In genomic region chr19:38266070-38266469, GRCh38 we compare ENCODE assay signal across 10 cellular contexts. TPM values are rescaled to one million over a fixed set of nuclear protein-coding genes. Genes with fewer than 3 reads are reported as not detected.
DNase-seq lines count a peak whose midpoint lies in the region; ATAC-seq and TF ChIP-seq lines count a peak whose summit lies in the region.
"Had no signal": no experiment of that assay in that cellular context is flagged by ENCODE, and none has a peak within 500 bp of the region (broad histone marks: within the 10 kb centered on the region; RNA-seq: fewer than 3 reads in every experiment).

No MANE protein-coding gene starts in this region.

- peak overlapping the region; percentile 99 for H3K4me2 ChIP-seq in GM23338
- H3K4me2 ChIP-seq in trophoblast cell (ENCODE audit: low read length): peak overlapping the region; percentile 77

- H3K9ac ChIP-seq in endocrine pancreas (ENCODE audit: control insufficient read depth, insufficient read depth, low read length): peak overlapping the region; percentile 80
- H3K9ac ChIP-seq in trophoblast cell (ENCODE audit: low read length): no peak overlapping the region

- H3K9me2 ChIP-seq in GM23338 (ENCODE audit: insufficient read depth): no peaks in the 10 kb centered on the region

- TF ChIP-seq CTCF in GM23338 (conservative IDR thresholded peaks at IDR 0.05; ENCODE audit: low read depth in 2 of 2): no peak
- TF ChIP-seq CTCF in foreskin fibroblast (IDR thresholded peaks at IDR 0.05; ENCODE audit: low read depth, low read length): no peak

- H3K27ac Mint-ChIP-seq in GM23338: peak overlapping the region; percentile 96

- H3K4me3 Mint-ChIP-seq in GM23338: peak overlapping the region; percentile 95

- no peaks in the 10 kb centered on the region for H3K9me3 Mint-ChIP-seq in GM23338

- peak overlapping the region; percentile 10 for H2BK12ac ChIP-seq in trophoblast cell (ENCODE audit: low read length)

- ATAC-seq in GM23338: no peak

- peaks cover 5% of the 10 kb centered on the region; the same call in 2 of the 3 replicates for H3K36me3 Mint-ChIP-seq in GM23338 (ENCODE audit: low read depth)

- peaks cover 56% of the 10 kb centered on the region for H3K4me1 Mint-ChIP-seq in GM23338

- peaks cover 38% of the 10 kb centered on the region for H4K20me1 ChIP-seq in GM23338 (replicated peaks; ENCODE audit: insufficient read depth)

- no peak overlapping the region for H2BK5ac ChIP-seq in trophoblast cell (ENCODE audit: low read depth, low read length, poor library complexity)

- peaks cover 29% of the 10 kb centered on the region for H3K79me1 ChIP-seq in trophoblast cell (ENCODE audit: low read length)

- peak overlapping the region; percentile 33 for H4K8ac ChIP-seq in trophoblast cell (ENCODE audit: low read depth, low read length)

- no peak overlapping the region for H4K12ac ChIP-seq in trophoblast cell (ENCODE audit: low read depth, low read length)

- peaks cover 20% of the 10 kb centered on the region for H3K27me3 Mint-ChIP-seq in GM23338 (ENCODE audit: insufficient read depth, low read depth, poor library complexity)

- no CpG with 5 or more reads among the region's 8 CpGs for WGBS in trophoblast cell (ENCODE audit: extremely low coverage, insufficient coverage, insufficient read length)

- H3K36me3 ChIP-seq in GM23338 (ENCODE audit: insufficient read depth) (no peaks in the 10 kb centered on the region), endocrine pancreas (ENCODE audit: control insufficient read depth, insufficient read depth, low read length) (no peaks in the 10 kb centered on the region), trophoblast cell (ENCODE audit: control insufficient read depth in 1 of 2, insufficient read depth in 2 of 2, low read length in 2 of 2) (no peaks in the 10 kb centered on the region)
- H3K36me3 ChIP-seq: MG63 had no signal

- no peaks in the 10 kb centered on the region for H3K27me3 ChIP-seq in GM23338 (ENCODE audit: insufficient read depth)
- no peaks in the 10 kb centered on the region for H3K27me3 ChIP-seq in endocrine pancreas (ENCODE audit: control insufficient read depth, insufficient read depth, low read length)
- no peaks in the 10 kb centered on the region for H3K27me3 ChIP-seq in trophoblast cell (ENCODE audit: insufficient read depth, low read length)
- H3K27me3 ChIP-seq: MG63 had no signal

- H2AK5ac ChIP-seq in trophoblast cell (ENCODE audit: low read length): no peak overlapping the region

- H2AFZ ChIP-seq in GM23338 (no peak overlapping the region), trophoblast cell (ENCODE audit: insufficient read depth, low read length, poor library complexity) (no peak overlapping the region)

- H3K23ac ChIP-seq in trophoblast cell (ENCODE audit: low read length): no peak overlapping the region

- H3K4me3 ChIP-seq in GM23338 (peak overlapping the region; percentile 96), endocrine pancreas (ENCODE audit: control insufficient read depth, insufficient read depth, low read length) (peak overlapping the region; percentile 74), trophoblast cell (ENCODE audit: low read depth, low read length) (no peak overlapping the region), foreskin fibroblast (ENCODE audit: low read depth in 1 of 2, low read length in 2 of 2) (no peak overlapping the region)
- H3K4me3 ChIP-seq: MG63 had no signal

- H3K9me3 ChIP-seq in endocrine pancreas (ENCODE audit: control insufficient read depth, low read length) (no peaks in the 10 kb centered on the region), trophoblast cell (ENCODE audit: insufficient read depth, low read depth, low read length) (no peaks in the 10 kb centered on the region)
- H3K9me3 ChIP-seq: MG63 had no signal

- H3K4me1 ChIP-seq in GM23338 (ENCODE audit: insufficient read depth) (peaks cover 55% of the 10 kb centered on the region), endocrine pancreas (ENCODE audit: control insufficient read depth, insufficient read depth, low read length) (no peaks in the 10 kb centered on the region), trophoblast cell (ENCODE audit: control insufficient read depth in 1 of 2, insufficient read depth in 2 of 2, low read length in 2 of 2) (peaks cover 33 to 47% of the 10 kb centered on the region in 2 experiments)

- peaks cover 63% of the 10 kb centered on the region for H3K79me2 ChIP-seq in GM23338 (replicated peaks; ENCODE audit: insufficient read depth)
- peaks cover 29% of the 10 kb centered on the region for H3K79me2 ChIP-seq in trophoblast cell (ENCODE audit: control insufficient read depth, insufficient read depth, low read length, poor library complexity)

- peak overlapping the region; percentile 48 for H3K14ac ChIP-seq in trophoblast cell (ENCODE audit: low read length)

- no peak overlapping the region for H4K91ac ChIP-seq in trophoblast cell (ENCODE audit: low read depth, low read length)

- peaks cover 31% of the 10 kb centered on the region for H3F3A ChIP-seq in GM23338 (replicated peaks; ENCODE audit: low read depth)

- no peak overlapping the region for H3K4ac ChIP-seq in trophoblast cell (ENCODE audit: low read depth, low read length)

- H3K18ac ChIP-seq in trophoblast cell (ENCODE audit: low read length): peak overlapping the region; percentile 47

- DNase-seq in GM23338 (ENCODE audit: low spot score) (no peak), NCI-H2196 treated with DMSO at 0.1 percent for 48 hours (lab: John Stamatoyannopoulos, UW; ENCODE audit: unreplicated experiment) (peak; percentile 73), trophoblast cell (peak; percentile 33 to 44), foreskin fibroblast (no peak), AG08396 (ENCODE audit: low spot score) (no peak), ureter (ENCODE audit: low spot score) (no peak), HPDE6-E6E7 (ENCODE audit: extremely low spot score) (no peak)
- DNase-seq: central memory CD4-positive, alpha-beta T cell; MG63 had no signal

- H3K27ac ChIP-seq in GM23338 (ENCODE audit: low read depth): peak overlapping the region; percentile 98; the same call in 1 of the 2 replicates
- peak overlapping the region; percentile 90 for H3K27ac ChIP-seq in trophoblast cell (ENCODE audit: low read depth, low read length)

- H2BK120ac ChIP-seq in trophoblast cell (ENCODE audit: insufficient read depth, low read length, poor library complexity): no peak overlapping the region

TF ChIP-seq in GM23338, 12 proteins besides CTCF, POLR2A, EP300 and RAD21 (continues in another document):
- TF ChIP-seq STAT1 (IDR thresholded peaks at IDR 0.05; ENCODE audit: unreplicated experiment) (no peak), NANOG (IDR thresholded peaks at IDR 0.05; ENCODE audit: borderline replicate concordance) (no peak), POLR2AphosphoS5 (IDR thresholded peaks at IDR 0.05; ENCODE audit: low read depth) (no peak), JUNB (IDR thresholded peaks at IDR 0.05; ENCODE audit: unreplicated experiment) (no peak), EZH2phosphoT487 (IDR thresholded peaks at IDR 0.05; ENCODE audit: unreplicated experiment) (no peak), EZH2 (IDR thresholded peaks at IDR 0.05; ENCODE audit: low read depth, unreplicated experiment) (no peak), CREB1 (CRISPR knock-in tag; IDR thresholded peaks at IDR 0.05; ENCODE audit: low read depth) (no peak), ZNF331 (CRISPR knock-in tag; IDR thresholded peaks at IDR 0.05; ENCODE audit: low read depth) (no peak)

RNA-seq across cellular contexts. Expression of gene SPINT2, which starts 1.7 kb away (rescaled TPM):
- total RNA-seq in GM23338 (2014; rRNA removed; shearing (Covaris generic)): 382 and 468 TPM in 2 replicates
- 298 and 319 TPM in 2 replicates for polyA plus RNA-seq in GM23338 (2016; fragmentation: Nextera tagmentation; extraction: Ambion mirVana)
- 307 and 320 TPM in 2 replicates for polyA plus RNA-seq in trophoblast cell (2013)
- total RNA-seq in ureter: 286 TPM

RNA-seq across cellular contexts. Expression of gene PPP1R14A, which starts 9.9 kb away (rescaled TPM):
- total RNA-seq in GM23338 (2014; rRNA removed; shearing (Covaris generic)): 9.4 and 14.5 TPM in 2 replicates
- polyA plus RNA-seq in GM23338 (2016; fragmentation: Nextera tagmentation; extraction: Ambion mirVana): 76.2 and 77.5 TPM in 2 replicates
- 13.5 and 14.3 TPM in 2 replicates for polyA plus RNA-seq in trophoblast cell (2013)
- 98.6 TPM for total RNA-seq in ureter

RNA-seq across cellular contexts. Expression of gene C19orf33, which starts 38.0 kb away (rescaled TPM):
- 26.7 and 58.9 TPM in 2 replicates for total RNA-seq in GM23338 (2014; rRNA removed; shearing (Covaris generic))
- polyA plus RNA-seq in GM23338 (2016; fragmentation: Nextera tagmentation; extraction: Ambion mirVana): 72.2 and 95.5 TPM in 2 replicates
- polyA plus RNA-seq in trophoblast cell (2013): 3.7 and 4.0 TPM in 2 replicates
- 129 TPM for total RNA-seq in ureter

RNA-seq across cellular contexts. Expression of gene DPF1, which starts 42.0 kb away (rescaled TPM):
- total RNA-seq in GM23338 (2014; rRNA removed; shearing (Covaris generic)): 8.3 and 11.7 TPM in 2 replicates
- 7.9 and 8.3 TPM in 2 replicates for polyA plus RNA-seq in GM23338 (2016; fragmentation: Nextera tagmentation; extraction: Ambion mirVana)
- 1.3 and 1.4 TPM in 2 replicates for polyA plus RNA-seq in trophoblast cell (2013)
- not detected for total RNA-seq in ureter

RNA-seq across cellular contexts. Expression of gene YIF1B, which starts 49.7 kb away (rescaled TPM):
- 102 and 106 TPM in 2 replicates for total RNA-seq in GM23338 (2014; rRNA removed; shearing (Covaris generic))
- polyA plus RNA-seq in GM23338 (2016; fragmentation: Nextera tagmentation; extraction: Ambion mirVana): 82.8 and 88.0 TPM in 2 replicates
- polyA plus RNA-seq in trophoblast cell (2013): 60.0 and 60.1 TPM in 2 replicates
- 25.1 TPM for total RNA-seq in ureter

Comparison
In these comparisons a context has a peak if more than half of its experiments do, and no peak if none do; other contexts are left out.
1. DNase-seq: peak in NCI-H2196 treated with DMSO at 0.1 percent for 48 hours (single experiment) and trophoblast cell (2 of 2); none in GM23338 (single experiment), foreskin fibroblast (0 of 2), AG08396 (single experiment), ureter (single experiment) and HPDE6-E6E7 (single experiment).
2. H3K4me3 ChIP-seq: peak in GM23338 (single experiment) and endocrine pancreas (single experiment); none in trophoblast cell (single experiment) and foreskin fibroblast (0 of 2).